In genomic region chr20:40634891-40635290, GRCh38 we compare ENCODE assay signal across 1 cellular context.
A peak's percentile ranks its signal among the peaks of the same experiment; 100 is the strongest.
TF ChIP-seq lines count a peak whose summit lies in the region.

No MANE protein-coding gene starts in this region.

TF ChIP-seq in liver, 16 proteins besides CTCF, POLR2A, EP300 and RAD21:
- peak; percentile 12 for TF ChIP-seq SP1 (IDR thresholded peaks at IDR 0.05)
- TF ChIP-seq HNF4A (conservative IDR thresholded peaks at IDR 0.05) = peak; percentile 55 to 67
- TF ChIP-seq RXRA (IDR thresholded peaks at IDR 0.05) = peak in 1 of 2 donors; percentile 67
- TF ChIP-seq ZBTB33 (IDR thresholded peaks at IDR 0.05) = no peak
